In genomic region chr4:142815834-142816233, GRCh38 we compare ENCODE assay signal across 10 cellular contexts. TPM values are rescaled to one million over a fixed set of nuclear protein-coding genes. Genes with fewer than 3 reads are reported as not detected.
DNase-seq lines count a peak whose midpoint lies in the region; ATAC-seq, FAIRE-seq and TF ChIP-seq lines count a peak whose summit lies in the region.
"Had no signal": no experiment of that assay in that cellular context is flagged by ENCODE, and none has a peak within 500 bp of the region (broad histone marks: within the 10 kb centered on the region; RNA-seq: fewer than 3 reads in every experiment).

No MANE protein-coding gene starts in this region.

- H3K4me2 ChIP-seq in keratinocyte (ENCODE audit: control insufficient read depth, extremely low read depth, insufficient read depth, low read depth, low read length) = no peak overlapping the region
- H3K4me2 ChIP-seq: PC-9 had no signal

- H3K36me3 Mint-ChIP-seq in activated T-helper 2 cell treated with anti-CD3 and anti-CD28 coated beads, Interferon-gamma antibody, Interleukin-2, Interleukin-4, amounts not matched to agents 10 μg/mL and 5 μg/mL and 100 μg/mL, durations not matched to agents 14 hours and 24 hours and 36 hours (ENCODE audit: low read depth) = no peaks in the 10 kb centered on the region

- H3K4me1 ChIP-seq in keratinocyte (ENCODE audit: control insufficient read depth, extremely low read depth, insufficient read depth, low read length) = peaks cover 9% of the 10 kb centered on the region
- peaks cover 4% of the 10 kb centered on the region for H3K4me1 ChIP-seq in right cardiac atrium (ENCODE audit: control insufficient read depth, insufficient read depth, low read length)

- no peak overlapping the region for H3K4me3 ChIP-seq in AG10803 (ENCODE audit: low read length)
- no peak overlapping the region for H3K4me3 ChIP-seq in keratinocyte (ENCODE audit: control insufficient read depth in 2 of 3, extremely low read depth in 1 of 3, insufficient read depth in 2 of 3, low read depth in 1 of 3, low read length in 3 of 3)
- no peak overlapping the region for H3K4me3 ChIP-seq in right cardiac atrium (ENCODE audit: low read length)
- H3K4me3 ChIP-seq: PC-9, psoas muscle had no signal

- H3K36me3 ChIP-seq in keratinocyte (ENCODE audit: control insufficient read depth in 2 of 2, extremely low read depth in 1 of 2, insufficient read depth in 2 of 2, low read length in 2 of 2) = no peaks in the 10 kb centered on the region

- H3K4me3 Mint-ChIP-seq in activated T-helper 2 cell treated with anti-CD3 and anti-CD28 coated beads, Interferon-gamma antibody, Interleukin-2, Interleukin-4, amounts not matched to agents 10 μg/mL and 5 μg/mL and 100 μg/mL, durations not matched to agents 14 hours and 24 hours and 36 hours (ENCODE audit: low read depth) = no peak overlapping the region

- ATAC-seq in HG03442 (IDR thresholded peaks at IDR 0.05; ENCODE audit: unreplicated experiment) (peak; percentile 54), HG02973 (IDR thresholded peaks at IDR 0.05; ENCODE audit: unreplicated experiment) (no peak), Right ventricle myocardium inferior (no peak), right cardiac atrium (no peak)
- ATAC-seq: psoas muscle had no signal

- intact Hi-C loops in activated T-helper 2 cell treated with anti-CD3 and anti-CD28 coated beads, Interferon-gamma antibody, Interleukin-2, Interleukin-4, amounts not matched to agents 10 μg/mL and 5 μg/mL and 100 μg/mL, durations not matched to agents 14 hours and 24 hours and 36 hours (cut with micrococcal nuclease) = loop anchor here (1.0 to 10.0 kb wide), 8 partner anchors 8 to 521 kb away; partner anchors contain the start of gene INPP4B
- intact Hi-C loops in Right ventricle myocardium inferior (cut with DNase I) = no loop called here
- intact Hi-C loops in right cardiac atrium (cut with DNase I) = no loop called here

- no peaks in the 10 kb centered on the region for H3K9me3 ChIP-seq in keratinocyte (ENCODE audit: control insufficient read depth, low read depth, low read length)
- no peaks in the 10 kb centered on the region for H3K9me3 ChIP-seq in right cardiac atrium (ENCODE audit: control insufficient read depth, low read length)
- H3K9me3 ChIP-seq: psoas muscle had no signal

- H2AFZ ChIP-seq in keratinocyte (ENCODE audit: control insufficient read depth, low read length) = no peak overlapping the region
- H2AFZ ChIP-seq: PC-9 had no signal

- no peak overlapping the region for H3K27ac ChIP-seq in keratinocyte (ENCODE audit: control insufficient read depth, insufficient read depth, low read length)
- H3K27ac ChIP-seq in right cardiac atrium (ENCODE audit: low read length) = no peak overlapping the region
- H3K27ac ChIP-seq: PC-9, psoas muscle had no signal

- dilution Hi-C loops in keratinocyte (cut with MboI; ENCODE audit: extremely low pct_ligation_motif_present, low sequenced_read_pairs) = no loop called here

- peak; percentile 60 for FAIRE-seq in keratinocyte (lab: Jason Lieb, UNC)

- peaks cover 34% of the 10 kb centered on the region for H3K4me1 Mint-ChIP-seq in activated T-helper 2 cell treated with anti-CD3 and anti-CD28 coated beads, Interferon-gamma antibody, Interleukin-2, Interleukin-4, amounts not matched to agents 10 μg/mL and 5 μg/mL and 100 μg/mL, durations not matched to agents 14 hours and 24 hours and 36 hours (ENCODE audit: low read depth)

- no peak for TF ChIP-seq CTCF in AG10803 (conservative IDR thresholded peaks at IDR 0.05; ENCODE audit: low read length)
- TF ChIP-seq CTCF in keratinocyte (optimal IDR thresholded peaks at IDR 0.05 in 1 of 3, IDR thresholded peaks at IDR 0.05 in 1 of 3, conservative IDR thresholded peaks at IDR 0.05 in 1 of 3; ENCODE audit: extremely low read depth in 1 of 3, insufficient read depth in 2 of 3, low read length in 3 of 3) = no peak

- H4K20me1 ChIP-seq in keratinocyte (ENCODE audit: control insufficient read depth, extremely low read depth, insufficient read depth, low read length) = no peaks in the 10 kb centered on the region

- no peaks in the 10 kb centered on the region for H3K79me2 ChIP-seq in keratinocyte (ENCODE audit: control insufficient read depth, insufficient read depth, low read length)

- peak; percentile 86 for DNase-seq in AG10803 (ENCODE audit: low read depth)
- no peak for DNase-seq in activated T-helper 2 cell treated with anti-CD3 and anti-CD28 coated beads, Interferon-gamma antibody, Interleukin-2, Interleukin-4, amounts not matched to agents 10 μg/mL and 5 μg/mL and 100 μg/mL, durations not matched to agents 14 hours and 24 hours and 36 hours (ENCODE audit: low spot score)
- DNase-seq in keratinocyte (ENCODE audit: low read depth, low spot score) = no peak
- DNase-seq in dermis blood vessel endothelial cell = no peak
- DNase-seq in Right ventricle myocardium inferior (ENCODE audit: missing footprints) = no peak
- DNase-seq in right cardiac atrium = no peak
- DNase-seq: psoas muscle had no signal

- peak overlapping the region; percentile 48 for H3K27ac Mint-ChIP-seq in activated T-helper 2 cell treated with anti-CD3 and anti-CD28 coated beads, Interferon-gamma antibody, Interleukin-2, Interleukin-4, amounts not matched to agents 10 μg/mL and 5 μg/mL and 100 μg/mL, durations not matched to agents 14 hours and 24 hours and 36 hours

- no peaks in the 10 kb centered on the region for H3K9me1 ChIP-seq in keratinocyte (ENCODE audit: control insufficient read depth, extremely low read depth, insufficient read depth, low read length)

- no peak overlapping the region for H3K9ac ChIP-seq in keratinocyte (ENCODE audit: control insufficient read depth, extremely low read depth, insufficient read depth, low read length)

- H3K9me3 Mint-ChIP-seq in activated T-helper 2 cell treated with anti-CD3 and anti-CD28 coated beads, Interferon-gamma antibody, Interleukin-2, Interleukin-4, amounts not matched to agents 10 μg/mL and 5 μg/mL and 100 μg/mL, durations not matched to agents 14 hours and 24 hours and 36 hours = peaks cover 4% of the 10 kb centered on the region

- no peaks in the 10 kb centered on the region for H3K27me3 ChIP-seq in keratinocyte (ENCODE audit: control insufficient read depth, extremely low read depth, insufficient read depth, low read length)
- H3K27me3 ChIP-seq in right cardiac atrium (ENCODE audit: control insufficient read depth, insufficient read depth) = no peaks in the 10 kb centered on the region

- no peaks in the 10 kb centered on the region for H3K27me3 Mint-ChIP-seq in activated T-helper 2 cell treated with anti-CD3 and anti-CD28 coated beads, Interferon-gamma antibody, Interleukin-2, Interleukin-4, amounts not matched to agents 10 μg/mL and 5 μg/mL and 100 μg/mL, durations not matched to agents 14 hours and 24 hours and 36 hours (ENCODE audit: low read depth)

- WGBS in right cardiac atrium = 29% methylated on average over 1 of the region's 1 CpG

RNA-seq across cellular contexts. Expression of gene INPP4B, which starts 30.3 kb away (rescaled TPM):
- 64.8 and 70.1 TPM in 2 replicates for total RNA-seq in activated T-helper 2 cell treated with anti-CD3 and anti-CD28 coated beads, Interferon-gamma antibody, Interleukin-2, Interleukin-4, amounts not matched to agents 10 μg/mL and 5 μg/mL and 100 μg/mL, durations not matched to agents 14 hours and 24 hours and 36 hours
- polyA plus RNA-seq in keratinocyte (33.6 to 66.4 TPM (median 50.2 TPM) in 3 replicates), right cardiac atrium (2.9 TPM)
- polyA plus RNA-seq in keratinocyte (2011; ENCODE audit: low read depth) = 27.3 TPM
- polyA plus RNA-seq in keratinocyte (2011; cell fraction: cytosol; rRNA removed) = 42.1 and 54.7 TPM in 2 replicates
- 49.8 and 57.8 TPM in 2 replicates for polyA plus RNA-seq in keratinocyte (2011; cell fraction: nucleus; rRNA removed)
- polyA plus RNA-seq in keratinocyte (2012; ENCODE audit: low replicate concordance) = 15.9 and 50.8 TPM in 2 replicates
- 65.5 to 167 TPM (median 98.7 TPM) in 3 replicates for polyA minus RNA-seq in keratinocyte
- 74.8 TPM for polyA minus RNA-seq in keratinocyte (2011; cell fraction: cytosol; rRNA and poly(A)+ RNA removed)
- polyA minus RNA-seq in keratinocyte (2011; cell fraction: nucleus; rRNA and poly(A)+ RNA removed) = 148 and 255 TPM in 2 replicates
- total RNA-seq in dermis blood vessel endothelial cell (20.9 and 43.2 TPM in 2 replicates), Right ventricle myocardium inferior (12.1 TPM), right cardiac atrium (10 to 100 TPM in 1 of 4 donors, 1 to 10 TPM in 3; 5.4 to 13.2 (median 7.8) TPM)
